8 cellular contexts compared by ENCODE assay signal in genomic region chr2:75896779-75897366, GRCh38.
A peak's percentile ranks its signal among the peaks of the same experiment; 100 is the strongest.
DNase-seq lines count a peak whose midpoint lies in the region; ATAC-seq, FAIRE-seq and TF ChIP-seq lines count a peak whose summit lies in the region.

No MANE protein-coding gene starts in this region.

- no peaks in the 10 kb centered on the region for H3K36me3 Mint-ChIP-seq in T-helper 2 cell treated with Interferon-gamma antibody and Interleukin-4, amounts not matched to agents 5 μg/mL and 100 μg/mL, for 36 hours (ENCODE audit: low read depth)

- DNase-seq in GM12892 (ENCODE audit: insufficient read length): peak; percentile 25
- peak; percentile 69 for DNase-seq in HT-29 (ENCODE audit: low spot score)
- peak; percentile 2 for DNase-seq in RPMI7951 (ENCODE audit: low read depth)
- DNase-seq in hepatocyte (ENCODE audit: low spot score): peak; percentile 72
- no peak for DNase-seq in cortex of kidney (lab: John Stamatoyannopoulos, UW)
- no peak for DNase-seq in dedifferentiated amniotic fluid mesenchymal stem cell (ENCODE audit: extremely low spot score)
- no peak for DNase-seq in T-helper 2 cell treated with Interferon-gamma antibody and Interleukin-4, amounts not matched to agents 5 μg/mL and 100 μg/mL, for 36 hours (ENCODE audit: low spot score)

- no peaks in the 10 kb centered on the region for H3K4me1 Mint-ChIP-seq in T-helper 2 cell treated with Interferon-gamma antibody and Interleukin-4, amounts not matched to agents 5 μg/mL and 100 μg/mL, for 36 hours (ENCODE audit: low read depth)

- peaks cover 2% of the 10 kb centered on the region for H3K9me3 ChIP-seq in hepatocyte (ENCODE audit: low read depth)

- H3K9me2 ChIP-seq in hepatocyte (replicated peaks; ENCODE audit: insufficient read depth): no peaks in the 10 kb centered on the region

- H3K4me1 ChIP-seq in hepatocyte (ENCODE audit: insufficient read depth): no peaks in the 10 kb centered on the region

- H3K9me3 Mint-ChIP-seq in T-helper 2 cell treated with Interferon-gamma antibody and Interleukin-4, amounts not matched to agents 5 μg/mL and 100 μg/mL, for 36 hours: no peaks in the 10 kb centered on the region

- H3K27ac ChIP-seq in hepatocyte: no peak overlapping the region

- H2AFZ ChIP-seq in hepatocyte: no peak overlapping the region

- no peak overlapping the region for H3K27ac Mint-ChIP-seq in T-helper 2 cell treated with Interferon-gamma antibody and Interleukin-4, amounts not matched to agents 5 μg/mL and 100 μg/mL, for 36 hours

- H3K36me3 ChIP-seq in hepatocyte (replicated peaks; ENCODE audit: insufficient read depth, low read depth): no peaks in the 10 kb centered on the region

- H3K27me3 ChIP-seq in hepatocyte: no peaks in the 10 kb centered on the region

- H3K4me3 ChIP-seq in hepatocyte: no peak overlapping the region

- peak; percentile 82 for FAIRE-seq in GM12892 (lab: Jason Lieb, UNC)

- peak; percentile 77 for ATAC-seq in GM21529 (IDR thresholded peaks at IDR 0.05; ENCODE audit: unreplicated experiment)

- no peaks in the 10 kb centered on the region for H4K20me1 ChIP-seq in hepatocyte (ENCODE audit: insufficient read depth, poor library complexity, severe bottlenecking)

- peak; percentile 65 for TF ChIP-seq CTCF in hepatocyte (IDR thresholded peaks at IDR 0.05; ENCODE audit: poor library complexity)

- no peak overlapping the region for H3K4me2 ChIP-seq in hepatocyte

- H3K27me3 Mint-ChIP-seq in T-helper 2 cell treated with Interferon-gamma antibody and Interleukin-4, amounts not matched to agents 5 μg/mL and 100 μg/mL, for 36 hours (ENCODE audit: low read depth): no peaks in the 10 kb centered on the region

- WGBS in hepatocyte (ENCODE audit: low lambda C conversion rate, missing lambda C conversion rate): 47% methylated on average over 5 of the region's 5 CpGs

- H3K4me3 Mint-ChIP-seq in T-helper 2 cell treated with Interferon-gamma antibody and Interleukin-4, amounts not matched to agents 5 μg/mL and 100 μg/mL, for 36 hours: no peak overlapping the region

- H3K79me2 ChIP-seq in hepatocyte: no peaks in the 10 kb centered on the region

- no peak for TF ChIP-seq POLR2A in GM12892 (IDR thresholded peaks at IDR 0.05; ENCODE audit: low read depth, low read length)

Comparison
In these comparisons a context has a peak if more than half of its experiments do, and no peak if none do; other contexts are left out.
1. DNase-seq: peak in GM12892 (single experiment), HT-29 (single experiment), RPMI7951 (single experiment) and hepatocyte (single experiment); none in cortex of kidney (single experiment), dedifferentiated amniotic fluid mesenchymal stem cell (single experiment) and T-helper 2 cell treated with Interferon-gamma antibody and Interleukin-4, amounts not matched to agents 5 μg/mL and 100 μg/mL, for 36 hours (single experiment).